ENCODE assay signal across 13 cellular contexts in genomic region chr1:201885531-201886075, GRCh38. TPM values are rescaled to one million over a fixed set of nuclear protein-coding genes. Genes with fewer than 3 reads are reported as not detected.
DNase-seq lines count a peak whose midpoint lies in the region; TF ChIP-seq lines count a peak whose summit lies in the region.
"Had no signal": no experiment of that assay in that cellular context is flagged by ENCODE, and none has a peak within 500 bp of the region (broad histone marks: within the 10 kb centered on the region; RNA-seq: fewer than 3 reads in every experiment).

No MANE protein-coding gene starts in this region.

- H2AFZ ChIP-seq in smooth muscle cell (ENCODE audit: low read depth) (no peak overlapping the region), H9 (ENCODE audit: low read length) (no peak overlapping the region)

- H3K18ac ChIP-seq in H9 (ENCODE audit: insufficient read length, low read depth, low read length), result no peak overlapping the region

- H3K4me1 Mint-ChIP-seq in activated CD4-positive, alpha-beta memory T cell treated with anti-CD3 and anti-CD28 coated beads, Interleukin-2, amount 10 ng/mL, durations not matched to agents 7 days and 5 days, result peaks cover 11% of the 10 kb centered on the region
- peaks cover 36 to 37% of the 10 kb centered on the region in 2 experiments for H3K4me1 Mint-ChIP-seq in H9

- POLR2A ChIA-PET in RWPE1 (lab: Yijun Ruan, JAX; ENCODE audit: low non-redundant PET), result interaction anchor here (0.7 kb wide), 1 partner anchor 98 kb away, joined by 3 read pairs; the partner anchor contains the start of gene RNPEP
- POLR2A ChIA-PET in activated CD4-positive, alpha-beta memory T cell treated with anti-CD3 and anti-CD28 coated beads, Interleukin-2, amount 10 ng/mL, durations not matched to agents 7 days and 5 days (lab: Charles Lee), result interaction anchor here (1.3 kb wide), 1 partner anchor 69 kb away, joined by 3 read pairs; the partner anchor contains the start of gene TIMM17A
- POLR2A ChIA-PET in HEK293T (lab: Yijun Ruan, JAX), result interaction anchor here (1.1 kb wide), 1 partner anchor 70 kb away, joined by 3 read pairs; the partner anchor contains the start of gene TIMM17A

- no peaks in the 10 kb centered on the region for H3K36me3 Mint-ChIP-seq in activated CD4-positive, alpha-beta memory T cell treated with anti-CD3 and anti-CD28 coated beads, Interleukin-2, amount 10 ng/mL, durations not matched to agents 7 days and 5 days (ENCODE audit: low read depth)
- no peaks in the 10 kb centered on the region for H3K36me3 Mint-ChIP-seq in H9 (ENCODE audit: insufficient read depth in 1 of 3, low read depth in 3 of 3)

- no peak overlapping the region for H3K23ac ChIP-seq in H9 (ENCODE audit: insufficient read length, low read depth, low read length)

- CTCF ChIA-PET in RWPE1 (lab: Yijun Ruan, JAX), result interaction anchor here (0.5 to 2.5 kb wide), 2 partner anchors 10 to 69 kb away, joined by 3 to 23 read pairs; no protein-coding TSS in a partner anchor
- CTCF ChIA-PET in activated CD4-positive, alpha-beta memory T cell treated with anti-CD3 and anti-CD28 coated beads, Interleukin-2, amount 10 ng/mL, durations not matched to agents 7 days and 5 days (lab: Charles Lee), result interaction anchor here (1.3 to 2.2 kb wide), 5 partner anchors 8 to 114 kb away, joined by 3 to 31 read pairs (median 12); no protein-coding TSS in a partner anchor
- CTCF ChIA-PET in HEK293T (lab: Yijun Ruan, JAX), result interaction anchor here (1.6 kb wide), 1 partner anchor 87 kb away, joined by 3 read pairs; no protein-coding TSS in a partner anchor

- DNase-seq in H4 (ENCODE audit: low spot score) (peak; percentile 41), RWPE1 (ENCODE audit: low spot score) (peak; percentile 87), fibroblast of mammary gland (ENCODE audit: low read depth) (peak; percentile 63), smooth muscle cell (lab: John Stamatoyannopoulos, UW; ENCODE audit: unreplicated experiment) (no peak), HEK293T (ENCODE audit: extremely low spot score) (no peak), H9 (no peak)
- no peak for DNase-seq in activated CD4-positive, alpha-beta memory T cell treated with anti-CD3 and anti-CD28 coated beads, Interleukin-2, amount 10 ng/mL, durations not matched to agents 7 days and 5 days
- DNase-seq: activated naive CD4-positive, alpha-beta T cell treated with anti-CD3 and anti-CD28 coated beads, Interleukin-2, amount 50 U/mL, for 16 hours; GDM1; NCI-H187 had no signal

- H2BK15ac ChIP-seq in H9 (ENCODE audit: low read depth, low read length), result no peak overlapping the region

- H3K9ac ChIP-seq in smooth muscle cell (ENCODE audit: low read depth), result no peak overlapping the region
- no peak overlapping the region for H3K9ac ChIP-seq in H9 (ENCODE audit: extremely low read depth, insufficient read length, low read length)

- H3K79me2 ChIP-seq in smooth muscle cell (ENCODE audit: low read depth) (no peaks in the 10 kb centered on the region), H9 (ENCODE audit: insufficient read depth, low read length) (no peaks in the 10 kb centered on the region)

- no peaks in the 10 kb centered on the region for H3F3A ChIP-seq in smooth muscle cell (ENCODE audit: low read depth)

- H3K9me3 ChIP-seq in smooth muscle cell (replicated peaks; ENCODE audit: low read depth) (no peaks in the 10 kb centered on the region), H9 (ENCODE audit: control insufficient read depth, low read depth, low read length) (no peaks in the 10 kb centered on the region)
- H3K9me3 ChIP-seq: Peyer's patch, prostate gland, vagina had no signal

- H3K27me3 ChIP-seq in smooth muscle cell (ENCODE audit: low read depth), result no peaks in the 10 kb centered on the region
- H3K27me3 ChIP-seq in H9 (ENCODE audit: insufficient read depth, low read length), result no peaks in the 10 kb centered on the region
- H3K27me3 ChIP-seq: vagina had no signal

- no peak overlapping the region for H3K4me3 Mint-ChIP-seq in activated CD4-positive, alpha-beta memory T cell treated with anti-CD3 and anti-CD28 coated beads, Interleukin-2, amount 10 ng/mL, durations not matched to agents 7 days and 5 days
- H3K4me3 Mint-ChIP-seq in H9, result no peak overlapping the region

- H2AK5ac ChIP-seq in H9 (ENCODE audit: insufficient read length, low read length), result no peak overlapping the region

- H3K4me3 ChIP-seq in fibroblast of mammary gland (ENCODE audit: control insufficient read depth, low read depth, low read length), result no peak overlapping the region
- no peak overlapping the region for H3K4me3 ChIP-seq in smooth muscle cell
- H3K4me3 ChIP-seq: Peyer's patch, prostate gland, vagina had no signal

- H3K27me3 Mint-ChIP-seq in activated CD4-positive, alpha-beta memory T cell treated with anti-CD3 and anti-CD28 coated beads, Interleukin-2, amount 10 ng/mL, durations not matched to agents 7 days and 5 days, result peaks cover 33% of the 10 kb centered on the region
- H3K27me3 Mint-ChIP-seq in H9 (ENCODE audit: low read depth), result peaks cover 15% of the 10 kb centered on the region

- H4K8ac ChIP-seq in H9 (replicated peaks; ENCODE audit: insufficient read length, low read depth, low read length), result no peak overlapping the region

- H4K20me1 ChIP-seq in smooth muscle cell (ENCODE audit: low read depth) (no peaks in the 10 kb centered on the region), H9 (ENCODE audit: control insufficient read depth, insufficient read depth, insufficient read length) (no peaks in the 10 kb centered on the region)

- no peak overlapping the region for H2BK5ac ChIP-seq in H9 (ENCODE audit: insufficient read length, low read length)

- no peak overlapping the region for H3K4ac ChIP-seq in H9 (ENCODE audit: low read depth, low read length)

- H3K4me1 ChIP-seq in smooth muscle cell (ENCODE audit: low read depth), result peaks cover 8% of the 10 kb centered on the region
- peaks cover 2% of the 10 kb centered on the region; the same call in 1 of the 2 replicates for H3K4me1 ChIP-seq in H9 (ENCODE audit: insufficient read depth, low read length)

- no peaks in the 10 kb centered on the region for H3K36me3 ChIP-seq in smooth muscle cell (ENCODE audit: low read depth)
- H3K36me3 ChIP-seq: Peyer's patch, prostate gland, vagina had no signal

- H3K79me1 ChIP-seq in H9 (ENCODE audit: insufficient read depth, low read depth, low read length, poor library complexity, severe bottlenecking), result no peaks in the 10 kb centered on the region

- no peak overlapping the region for H2BK20ac ChIP-seq in H9 (ENCODE audit: low read depth, low read length, poor library complexity, severe bottlenecking)

- no peak overlapping the region for H4K91ac ChIP-seq in H9 (ENCODE audit: insufficient read length, low read depth, low read length)

- no peak overlapping the region for H2BK12ac ChIP-seq in H9 (ENCODE audit: insufficient read length, low read depth, low read length)

- H4K5ac ChIP-seq in H9 (ENCODE audit: insufficient read length, low read depth, low read length), result no peak overlapping the region

- H3T11ph ChIP-seq in H9 (ENCODE audit: low read length), result no peak overlapping the region

- H3K4me2 ChIP-seq in smooth muscle cell (no peak overlapping the region), H9 (ENCODE audit: insufficient read depth, insufficient read length, low read length) (no peak overlapping the region)

- no peaks in the 10 kb centered on the region for H3K9me3 Mint-ChIP-seq in activated CD4-positive, alpha-beta memory T cell treated with anti-CD3 and anti-CD28 coated beads, Interleukin-2, amount 10 ng/mL, durations not matched to agents 7 days and 5 days
- H3K9me3 Mint-ChIP-seq in H9, result no peaks in the 10 kb centered on the region

- no peak overlapping the region for H2BK120ac ChIP-seq in H9 (ENCODE audit: low read depth, low read length, poor library complexity, severe bottlenecking)

- H3K14ac ChIP-seq in H9 (ENCODE audit: insufficient read depth, low read length), result no peak overlapping the region

- H3K23me2 ChIP-seq in H9 (ENCODE audit: insufficient read length, low read depth, low read length, poor library complexity, severe bottlenecking), result peaks cover 5% of the 10 kb centered on the region

- H3K27ac Mint-ChIP-seq in activated CD4-positive, alpha-beta memory T cell treated with anti-CD3 and anti-CD28 coated beads, Interleukin-2, amount 10 ng/mL, durations not matched to agents 7 days and 5 days, result no peak overlapping the region
- no peak overlapping the region; a peak in 1 of 7 replicates for H3K27ac Mint-ChIP-seq in H9

- peak overlapping the region; percentile 78 for H3K27ac ChIP-seq in RWPE1
- peak overlapping the region; percentile 32 for H3K27ac ChIP-seq in smooth muscle cell (ENCODE audit: low read depth)
- no peak overlapping the region for H3K27ac ChIP-seq in H9 (ENCODE audit: insufficient read length, low read depth, low read length)
- H3K27ac ChIP-seq: Peyer's patch, vagina had no signal

- WGBS in smooth muscle cell (ENCODE audit: low lambda C conversion rate), result 78% methylated on average over 6 of the region's 6 CpGs
- WGBS in H9 (ENCODE audit: extremely low coverage, insufficient read length, low lambda C conversion rate), result no CpG with 5 or more reads among the region's 6 CpGs

- TF ChIP-seq CTCF in RWPE1 (conservative IDR thresholded peaks at IDR 0.05; ENCODE audit: low read depth), result no peak
- no peak for TF ChIP-seq CTCF in fibroblast of mammary gland (conservative IDR thresholded peaks at IDR 0.05; ENCODE audit: control insufficient read depth, insufficient read depth, low read depth, low read length)
- no peak for TF ChIP-seq CTCF in smooth muscle cell (IDR thresholded peaks at IDR 0.05; ENCODE audit: borderline replicate concordance, insufficient read depth, poor library complexity, severe bottlenecking)
- no peak for TF ChIP-seq CTCF in H9 (conservative IDR thresholded peaks at IDR 0.05)

- no peak overlapping the region for H3K56ac ChIP-seq in H9 (ENCODE audit: insufficient read length, low read depth, low read length)

TF ChIP-seq in HEK293T, 16 proteins besides CTCF, POLR2A, EP300 and RAD21 (continues in another document):
- no peak for TF ChIP-seq CTBP1 (IDR thresholded peaks at IDR 0.05; ENCODE audit: borderline replicate concordance)
- no peak for TF ChIP-seq ARNT (IDR thresholded peaks at IDR 0.05)
- no peak for TF ChIP-seq LEF1 (IDR thresholded peaks at IDR 0.05; ENCODE audit: borderline replicate concordance)
- no peak for TF ChIP-seq NFRKB (IDR thresholded peaks at IDR 0.05)
- TF ChIP-seq SUZ12 (IDR thresholded peaks at IDR 0.05), result no peak
- no peak for TF ChIP-seq FOXM1 (IDR thresholded peaks at IDR 0.05; ENCODE audit: borderline replicate concordance)
- TF ChIP-seq TARDBP (IDR thresholded peaks at IDR 0.05), result no peak

RNA-seq across cellular contexts. Expression of gene SHISA4, which starts 3.1 kb away (rescaled TPM):
- 46.3 and 56.1 TPM in 2 replicates for total RNA-seq in H4 (2014; rRNA removed; shearing (Covaris generic))
- total RNA-seq in smooth muscle cell (23.1 and 30.1 TPM in 2 replicates), H9 (2021) (6.3 and 8.1 TPM in 2 replicates)
- polyA plus RNA-seq in smooth muscle cell, result 64.4 and 73.5 TPM in 2 replicates
- under 1 TPM; 0.55 to 0.81 TPM for total RNA-seq in activated CD4-positive, alpha-beta memory T cell treated with anti-CD3 and anti-CD28 coated beads, Interleukin-2, amount 10 ng/mL, durations not matched to agents 7 days and 5 days

RNA-seq across cellular contexts. Expression of gene IPO9, which starts 56.6 kb away (rescaled TPM):
- 18.0 and 24.8 TPM in 2 replicates for total RNA-seq in H4 (2014; rRNA removed; shearing (Covaris generic))
- total RNA-seq in smooth muscle cell, result 24.9 and 25.4 TPM in 2 replicates
- 43.6 and 53.5 TPM in 2 replicates for polyA plus RNA-seq in smooth muscle cell
- 10 to 100 TPM; 44.3 to 49.5 TPM for total RNA-seq in activated CD4-positive, alpha-beta memory T cell treated with anti-CD3 and anti-CD28 coated beads, Interleukin-2, amount 10 ng/mL, durations not matched to agents 7 days and 5 days
- total RNA-seq in H9 (2021), result 104 TPM in 2 replicates

Comparison
In these comparisons a context has a peak if more than half of its experiments do, and no peak if none do; other contexts are left out.
1. DNase-seq: peak in H4 (single experiment), RWPE1 (single experiment) and fibroblast of mammary gland (single experiment); none in smooth muscle cell (single experiment), activated CD4-positive, alpha-beta memory T cell treated with anti-CD3 and anti-CD28 coated beads, Interleukin-2, amount 10 ng/mL, durations not matched to agents 7 days and 5 days (single experiment), HEK293T (single experiment) and H9 (single experiment).